22 cellular contexts compared by ENCODE assay signal in the genomic region with DNA sequence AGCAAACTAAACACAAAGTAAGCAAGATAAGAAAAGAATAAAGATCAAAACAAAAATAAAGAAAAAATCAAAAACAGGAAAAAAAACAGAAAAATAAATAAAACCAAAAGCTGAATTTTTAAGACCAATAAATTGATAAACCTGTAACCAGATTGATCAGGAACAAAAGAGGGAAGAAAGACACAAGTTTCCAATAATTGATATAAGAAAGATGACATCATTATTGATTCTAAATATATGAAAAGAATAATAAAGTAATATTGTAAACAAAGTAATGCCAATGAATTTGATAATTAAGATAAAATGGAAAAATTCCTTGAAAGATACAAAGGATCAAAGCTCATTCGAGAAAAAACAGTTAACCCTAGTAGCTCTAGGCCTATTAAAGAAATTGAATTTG.
"Had no signal": no experiment of that assay in that cellular context is flagged by ENCODE, and none has a peak within 500 bp of the region (broad histone marks: within the 10 kb centered on the region; RNA-seq: fewer than 3 reads in every experiment).

No MANE protein-coding gene starts in this region.

- H3K79me2 ChIP-seq: hepatocyte had no signal

- H3K27me3 ChIP-seq: heart right ventricle, hepatocyte, ovary, right atrium auricular region, spleen, suprapubic skin, tibial artery, upper lobe of right lung had no signal

- H3K4me1 ChIP-seq: heart right ventricle, left ventricle myocardium inferior, right atrium auricular region, spleen, suprapubic skin, tibial artery, upper lobe of right lung had no signal

- H3K4me2 ChIP-seq: hepatocyte had no signal

- H2AFZ ChIP-seq: hepatocyte had no signal

- DNase-seq: heart right ventricle; left ventricle myocardium inferior; mesendoderm; naive thymus-derived CD4-positive, alpha-beta T cell; ovary; spleen; stimulated activated CD4-positive, alpha-beta T cell treated with anti-CD3 and anti-CD28 coated beads, Interleukin-4, amount 100 ng/mL, for 24 hours; stimulated activated naive CD4-positive, alpha-beta T cell; tibial artery; trophoblast cell; upper lobe of right lung had no signal

- FAIRE-seq: keratinocyte, urothelium cell line had no signal

- ATAC-seq: heart right ventricle; naive thymus-derived CD4-positive, alpha-beta T cell; natural killer cell treated with Interleukin-12 subunit alpha and Interleukin-12 subunit beta and Interleukin-15 and Interleukin-18, amount 100 ng/mL, for 72 hours; sciatic nerve; stimulated activated effector memory CD8-positive, alpha-beta T cell treated with anti-CD3 and anti-CD28 coated beads, Interleukin-12 subunit alpha, Interleukin-12 subunit beta, amount 100 ng/mL, for 72 hours; upper lobe of right lung had no signal

- H3K9me3 ChIP-seq: left ventricle myocardium inferior, ovary, right atrium auricular region, spleen, suprapubic skin, thoracic aorta, tibial artery, upper lobe of right lung had no signal

- H3K4me3 ChIP-seq: heart right ventricle, hepatocyte, left ventricle myocardium inferior, lung, ovary, right atrium auricular region, skin epidermis, spleen, suprapubic skin, thoracic aorta, tibial artery, upper lobe of right lung had no signal

- H3K27ac ChIP-seq: heart right ventricle, hepatocyte, left ventricle myocardium inferior, ovary, right atrium auricular region, skin epidermis, spleen, suprapubic skin, thoracic aorta, tibial artery, upper lobe of right lung had no signal

- H3K36me3 ChIP-seq: heart right ventricle, left ventricle myocardium inferior, ovary, right atrium auricular region, spleen, suprapubic skin, thoracic aorta, tibial artery, upper lobe of right lung had no signal
